Comparison of ENCODE assay signal across 9 cellular contexts in the genomic region with DNA sequence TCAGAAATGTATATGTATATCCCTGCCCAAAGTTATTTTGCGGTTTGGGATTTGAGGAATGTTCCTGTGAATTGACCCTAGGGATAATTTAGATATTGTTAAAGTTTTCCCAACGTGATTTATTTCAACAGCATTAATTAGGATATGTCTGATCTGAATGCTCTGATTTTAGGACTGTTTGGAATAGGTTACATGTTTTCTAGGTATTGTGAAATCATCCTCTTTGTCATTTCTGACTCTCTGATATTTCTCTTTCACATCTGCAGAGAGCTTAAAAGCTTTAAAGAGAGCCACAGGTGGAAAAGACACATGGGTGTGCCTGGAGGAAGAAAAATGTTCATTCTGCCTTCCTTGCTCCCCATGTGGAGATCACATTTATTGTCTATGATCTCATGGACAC. TPM values are rescaled to one million over a fixed set of nuclear protein-coding genes. Genes with fewer than 3 reads are reported as not detected.
"Had no signal": no experiment of that assay in that cellular context is flagged by ENCODE, and none has a peak within 500 bp of the region (broad histone marks: within the 10 kb centered on the region; RNA-seq: fewer than 3 reads in every experiment).

No MANE protein-coding gene starts in this region.

- H3K9ac ChIP-seq: GM23248 had no signal

- H3K27ac ChIP-seq: GM23248, HL-60 had no signal

- H3K27ac Mint-ChIP-seq: H9, IgD-negative memory B cell had no signal

- H3K4me3 Mint-ChIP-seq: H9, IgD-negative memory B cell had no signal

- H3K4me3 ChIP-seq: GM23248 had no signal

- H3K36me3 Mint-ChIP-seq: IgD-negative memory B cell had no signal

- DNase-seq: GM23248, GOT3, H9, HCEC 1CT, KG1 had no signal

- H2AFZ ChIP-seq: GM23248 had no signal

- FAIRE-seq: H54 had no signal

- H3K9me3 Mint-ChIP-seq: IgD-negative memory B cell had no signal

RNA-seq across cellular contexts. Expression of a gene that starts 5.1 kb away (rescaled TPM):
- total RNA-seq: GM23248, H9, HT1080 had no signal
- polyA plus RNA-seq: GM23248 had no signal
